ENCODE assay signal across 11 cellular contexts in the genomic region with DNA sequence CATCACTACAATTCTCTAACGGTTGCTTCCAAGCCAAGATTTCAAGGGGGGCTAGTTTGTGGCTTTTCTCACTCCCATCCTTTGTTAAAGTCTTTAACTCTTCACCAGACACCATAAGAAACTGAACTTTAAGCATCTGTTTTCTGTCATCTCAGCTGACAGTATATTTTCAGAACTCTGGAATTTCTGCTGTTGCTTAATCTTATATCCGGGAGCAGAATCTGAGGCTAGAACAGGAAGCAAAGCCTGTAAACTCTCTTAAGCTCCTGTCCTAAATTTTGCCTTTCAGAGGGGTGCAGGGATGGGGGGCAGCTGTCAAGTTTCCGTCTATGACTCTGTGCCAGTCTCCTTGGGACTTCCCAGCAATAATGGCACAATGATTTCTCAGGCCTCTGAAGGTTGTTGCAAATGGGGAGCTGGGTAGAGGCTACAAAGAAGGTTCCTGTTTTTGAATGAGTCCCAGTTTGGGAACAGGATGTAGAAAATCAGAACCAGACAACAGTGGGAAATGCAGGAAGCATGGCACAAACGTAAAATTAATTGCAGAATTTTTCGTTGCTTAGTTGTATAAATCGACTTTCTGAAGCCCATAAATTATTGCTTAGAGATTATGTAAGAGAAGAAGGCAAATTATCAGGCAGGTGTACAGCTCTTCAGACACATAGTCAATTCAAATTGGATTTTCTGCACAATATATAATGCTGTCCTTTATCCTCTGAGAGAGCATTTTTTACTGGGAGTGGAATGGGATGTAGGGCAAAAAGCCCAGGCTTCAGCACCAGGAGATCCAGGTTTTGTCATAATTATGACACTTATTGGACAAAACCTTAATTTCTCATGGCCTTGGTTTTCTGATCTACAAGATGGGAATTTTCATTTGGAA.
DNase-seq lines count a peak whose midpoint lies in the region; FAIRE-seq and TF ChIP-seq lines count a peak whose summit lies in the region.
"Had no signal": no experiment of that assay in that cellular context is flagged by ENCODE, and none has a peak within 500 bp of the region (broad histone marks: within the 10 kb centered on the region; RNA-seq: fewer than 3 reads in every experiment).

No MANE protein-coding gene starts in this region.

- no peak overlapping the region for H4K91ac ChIP-seq in neuronal stem cell (ENCODE audit: low read depth, low read length, poor library complexity)

- H3K14ac ChIP-seq in neuronal stem cell (ENCODE audit: low read length): no peak overlapping the region

- H2BK5ac ChIP-seq in neuronal stem cell (ENCODE audit: low read length): no peak overlapping the region

- no peaks in the 10 kb centered on the region for H3K36me3 Mint-ChIP-seq in astrocyte (ENCODE audit: low read depth, unreplicated experiment)
- H3K36me3 Mint-ChIP-seq: natural killer cell treated with Interleukin-12 subunit alpha and Interleukin-12 subunit beta and Interleukin-15 and Interleukin-18, amount 100 ng/mL, for 72 hours had no signal

- no peaks in the 10 kb centered on the region for H3K36me3 ChIP-seq in astrocyte (ENCODE audit: insufficient read depth, low read length)
- H3K36me3 ChIP-seq in right atrium auricular region: no peaks in the 10 kb centered on the region
- H3K36me3 ChIP-seq in smooth muscle cell (ENCODE audit: low read depth): no peaks in the 10 kb centered on the region
- H3K36me3 ChIP-seq in Karpas-422 (ENCODE audit: insufficient read depth, low read length): no peaks in the 10 kb centered on the region
- no peaks in the 10 kb centered on the region for H3K36me3 ChIP-seq in neuronal stem cell (replicated peaks in 1 of 2; ENCODE audit: control insufficient read depth in 2 of 2, insufficient read depth in 2 of 2, low read length in 2 of 2)

- H3K27me3 ChIP-seq in astrocyte (ENCODE audit: insufficient read depth, low read length) (no peaks in the 10 kb centered on the region), right atrium auricular region (no peaks in the 10 kb centered on the region), smooth muscle cell (ENCODE audit: low read depth) (no peaks in the 10 kb centered on the region), Karpas-422 (ENCODE audit: low read length) (no peaks in the 10 kb centered on the region), neuronal stem cell (ENCODE audit: control insufficient read depth in 3 of 3, insufficient read depth in 3 of 3, low read depth in 1 of 3, low read length in 3 of 3) (no peaks in the 10 kb centered on the region)

- H3K9ac ChIP-seq in astrocyte (ENCODE audit: low read length): no peak overlapping the region
- no peak overlapping the region for H3K9ac ChIP-seq in smooth muscle cell (ENCODE audit: low read depth)
- H3K9ac ChIP-seq in Karpas-422 (ENCODE audit: low read length): no peak overlapping the region
- no peak overlapping the region for H3K9ac ChIP-seq in neuronal stem cell (ENCODE audit: low read depth, low read length, poor library complexity)

- FAIRE-seq in astrocyte (lab: Jason Lieb, UNC): no peak

- TF ChIP-seq CTCF in astrocyte (IDR thresholded peaks at IDR 0.05; ENCODE audit: insufficient read depth, low read depth, low read length) (no peak), right atrium auricular region (IDR thresholded peaks at IDR 0.05) (no peak), smooth muscle cell (IDR thresholded peaks at IDR 0.05; ENCODE audit: borderline replicate concordance, insufficient read depth, poor library complexity, severe bottlenecking) (no peak)

- H3K4ac ChIP-seq in neuronal stem cell (ENCODE audit: low read length): no peak overlapping the region

- 25% methylated on average over 6 of the region's 6 CpGs for WGBS in smooth muscle cell (ENCODE audit: low lambda C conversion rate)
- WGBS in neuronal stem cell (ENCODE audit: extremely low coverage in 2 of 2, insufficient read length in 2 of 2, insufficient replicate concordance in 1 of 2), 2 donors: no CpG with 5 or more reads among the region's 6 CpGs

- H3K9me3 ChIP-seq in astrocyte (ENCODE audit: insufficient read depth, low read depth, low read length): no peaks in the 10 kb centered on the region
- no peaks in the 10 kb centered on the region for H3K9me3 ChIP-seq in right atrium auricular region
- H3K9me3 ChIP-seq in smooth muscle cell (replicated peaks; ENCODE audit: low read depth): no peaks in the 10 kb centered on the region
- no peaks in the 10 kb centered on the region for H3K9me3 ChIP-seq in Karpas-422 (ENCODE audit: low read length)
- no peaks in the 10 kb centered on the region for H3K9me3 ChIP-seq in neuronal stem cell (replicated peaks in 1 of 2; ENCODE audit: control insufficient read depth in 2 of 2, insufficient read depth in 1 of 2, low read depth in 1 of 2, low read length in 2 of 2)

- H3K4me3 Mint-ChIP-seq in astrocyte (ENCODE audit: unreplicated experiment): no peak overlapping the region
- H3K4me3 Mint-ChIP-seq: natural killer cell treated with Interleukin-12 subunit alpha and Interleukin-12 subunit beta and Interleukin-15 and Interleukin-18, amount 100 ng/mL, for 72 hours had no signal

- no peak overlapping the region for H2AK5ac ChIP-seq in neuronal stem cell (ENCODE audit: low read depth, low read length)

- no peaks in the 10 kb centered on the region for H3K9me2 ChIP-seq in Karpas-422 (replicated peaks; ENCODE audit: insufficient read depth, low read length)

- H3F3A ChIP-seq in smooth muscle cell (ENCODE audit: low read depth): peaks cover 6% of the 10 kb centered on the region

- H4K8ac ChIP-seq in neuronal stem cell (ENCODE audit: low read depth, low read length): no peak overlapping the region

- H3K4me3 ChIP-seq in astrocyte (ENCODE audit: insufficient read depth, low read depth, low read length) (no peak overlapping the region), right atrium auricular region (no peak overlapping the region), smooth muscle cell (no peak overlapping the region), Karpas-422 (ENCODE audit: low read length) (no peak overlapping the region), neuronal stem cell (ENCODE audit: low read length in 2 of 2) (no peak overlapping the region)

- DNase-seq in H4 (ENCODE audit: low spot score) (peak; percentile 2), astrocyte (ENCODE audit: low read depth) (peak; percentile 12), right atrium auricular region (ENCODE audit: low spot score) (no peak), smooth muscle cell (lab: John Stamatoyannopoulos, UW; ENCODE audit: unreplicated experiment) (no peak), NCI-H187 treated with DMSO at 0.1 percent for 48 hours (lab: John Stamatoyannopoulos, UW) (no peak), OCI-M2 (lab: John Stamatoyannopoulos, UW; ENCODE audit: unreplicated experiment) (no peak), Karpas-422 (no peak), neuronal stem cell (ENCODE audit: low spot score) (no peak)
- DNase-seq: DND-41, T1000 had no signal

- no peak overlapping the region for H3K4me2 ChIP-seq in astrocyte (ENCODE audit: low read length)
- peak overlapping the region; percentile 8 for H3K4me2 ChIP-seq in smooth muscle cell
- no peak overlapping the region for H3K4me2 ChIP-seq in Karpas-422 (ENCODE audit: low read depth, low read length, poor library complexity, severe bottlenecking)
- no peak overlapping the region for H3K4me2 ChIP-seq in neuronal stem cell (ENCODE audit: insufficient read depth, low read length, poor library complexity, severe bottlenecking)

- no peaks in the 10 kb centered on the region for H4K20me1 ChIP-seq in astrocyte (ENCODE audit: insufficient read depth, low read length)
- H4K20me1 ChIP-seq in smooth muscle cell (ENCODE audit: low read depth): no peaks in the 10 kb centered on the region
- H4K20me1 ChIP-seq in Karpas-422 (ENCODE audit: insufficient read depth, low read depth, low read length): no peaks in the 10 kb centered on the region

- H2BK120ac ChIP-seq in neuronal stem cell (ENCODE audit: low read depth, low read length): no peak overlapping the region

- H3K4me1 ChIP-seq in astrocyte (ENCODE audit: insufficient read depth, low read length): no peaks in the 10 kb centered on the region
- H3K4me1 ChIP-seq in right atrium auricular region: peaks cover 0 to 25% of the 10 kb centered on the region in 2 donors
- H3K4me1 ChIP-seq in smooth muscle cell (ENCODE audit: low read depth): peaks cover 9% of the 10 kb centered on the region
- H3K4me1 ChIP-seq in Karpas-422 (ENCODE audit: low read length): no peaks in the 10 kb centered on the region
- peaks cover 0 to 4% of the 10 kb centered on the region in 2 donors for H3K4me1 ChIP-seq in neuronal stem cell (ENCODE audit: control insufficient read depth in 2 of 2, insufficient read depth in 1 of 2, low read depth in 1 of 2, low read length in 2 of 2)

- no peak overlapping the region for H3K18ac ChIP-seq in neuronal stem cell (ENCODE audit: low read length)

- no peak overlapping the region for H2BK12ac ChIP-seq in neuronal stem cell (ENCODE audit: low read length)

- no peak overlapping the region for H2BK15ac ChIP-seq in neuronal stem cell (ENCODE audit: low read length)

- H3K9me3 Mint-ChIP-seq in astrocyte (ENCODE audit: unreplicated experiment): no peaks in the 10 kb centered on the region
- H3K9me3 Mint-ChIP-seq: natural killer cell treated with Interleukin-12 subunit alpha and Interleukin-12 subunit beta and Interleukin-15 and Interleukin-18, amount 100 ng/mL, for 72 hours had no signal

- no peak overlapping the region for H3K27ac ChIP-seq in astrocyte (ENCODE audit: low read depth, low read length)
- H3K27ac ChIP-seq in right atrium auricular region: peak overlapping the region; percentile 23 to 61
- peak overlapping the region; percentile 47 for H3K27ac ChIP-seq in smooth muscle cell (ENCODE audit: low read depth)
- H3K27ac ChIP-seq in Karpas-422 (ENCODE audit: low read length): no peak overlapping the region
- no peak overlapping the region for H3K27ac ChIP-seq in neuronal stem cell (replicated peaks; ENCODE audit: low read length)

- no peak overlapping the region for H3K23ac ChIP-seq in neuronal stem cell (ENCODE audit: low read depth, low read length, poor library complexity)

- no peaks in the 10 kb centered on the region for H3K79me1 ChIP-seq in neuronal stem cell (ENCODE audit: low read depth, low read length)

- H2AFZ ChIP-seq in astrocyte (ENCODE audit: low read depth, low read length) (no peak overlapping the region), smooth muscle cell (ENCODE audit: low read depth) (no peak overlapping the region), Karpas-422 (ENCODE audit: low read length) (no peak overlapping the region), neuronal stem cell (ENCODE audit: low read length) (no peak overlapping the region)

- no peaks in the 10 kb centered on the region for H3K27me3 Mint-ChIP-seq in astrocyte (ENCODE audit: low read depth, unreplicated experiment)

- H3K27ac Mint-ChIP-seq in astrocyte (ENCODE audit: unreplicated experiment): no peak overlapping the region
- H3K27ac Mint-ChIP-seq: natural killer cell treated with Interleukin-12 subunit alpha and Interleukin-12 subunit beta and Interleukin-15 and Interleukin-18, amount 100 ng/mL, for 72 hours had no signal

- no peaks in the 10 kb centered on the region for H3K79me2 ChIP-seq in astrocyte (ENCODE audit: insufficient read depth, low read length)
- H3K79me2 ChIP-seq in smooth muscle cell (ENCODE audit: low read depth): no peaks in the 10 kb centered on the region
- H3K79me2 ChIP-seq in Karpas-422 (ENCODE audit: low read length): no peaks in the 10 kb centered on the region

- H3K4me1 Mint-ChIP-seq in astrocyte (ENCODE audit: low read depth, unreplicated experiment): peaks cover 4% of the 10 kb centered on the region

Comparison
In these comparisons a context has a peak if more than half of its experiments do, and no peak if none do; other contexts are left out.
1. DNase-seq: peak in H4 (single experiment) and astrocyte (single experiment); none in right atrium auricular region (single experiment), smooth muscle cell (single experiment), NCI-H187 treated with DMSO at 0.1 percent for 48 hours (single experiment), OCI-M2 (single experiment), Karpas-422 (single experiment) and neuronal stem cell (single experiment).
2. H3K27ac ChIP-seq: peak in right atrium auricular region (2 of 2) and smooth muscle cell (single experiment); none in astrocyte (single experiment), Karpas-422 (single experiment) and neuronal stem cell (single experiment).